ENCODE assay signal across 13 cellular contexts in genomic region chr1:157472959-157473358, GRCh38.
DNase-seq lines count a peak whose midpoint lies in the region; ATAC-seq and TF ChIP-seq lines count a peak whose summit lies in the region.
"Had no signal": no experiment of that assay in that cellular context is flagged by ENCODE, and none has a peak within 500 bp of the region (broad histone marks: within the 10 kb centered on the region; RNA-seq: fewer than 3 reads in every experiment).

No MANE protein-coding gene starts in this region.

- no peak for TF ChIP-seq CTCF in GM23338 (conservative IDR thresholded peaks at IDR 0.05; ENCODE audit: low read depth in 2 of 2)
- TF ChIP-seq CTCF in colonic mucosa (IDR thresholded peaks at IDR 0.05), result no peak
- no peak for TF ChIP-seq CTCF in transverse colon (IDR thresholded peaks at IDR 0.05)

- no peak overlapping the region for H3K27ac Mint-ChIP-seq in GM23338
- H3K27ac Mint-ChIP-seq: CD4-positive, CD25-positive, alpha-beta regulatory T cell had no signal

- in situ Hi-C loops in transverse colon (cut with MboI; ENCODE audit: low pct_ligation_motif_present in 1 of 4, low pct_unique_long_range_greater_than_20kb in 1 of 4, low sequenced_read_pairs in 3 of 4), result no loop called here

- H3K4me3 ChIP-seq in GM23338 (no peak overlapping the region), colonic mucosa (no peak overlapping the region), transverse colon (no peak overlapping the region)
- H3K4me3 ChIP-seq: BLaER1 treated with 17β-estradiol and CSF1 and Interleukin-3, amounts not matched to agents 10 nM and 100 nM had no signal

- peaks cover 24% of the 10 kb centered on the region for H3K4me1 Mint-ChIP-seq in GM23338
- H3K4me1 Mint-ChIP-seq: CD4-positive, CD25-positive, alpha-beta regulatory T cell had no signal

- no peaks in the 10 kb centered on the region for H3F3A ChIP-seq in GM23338 (replicated peaks; ENCODE audit: low read depth)

- H3K36me3 Mint-ChIP-seq in GM23338 (ENCODE audit: low read depth), result peaks cover 4% of the 10 kb centered on the region; the same call in 1 of the 3 replicates
- H3K36me3 Mint-ChIP-seq: CD4-positive, CD25-positive, alpha-beta regulatory T cell had no signal

- TF ChIP-seq POLR2A in transverse colon (IDR thresholded peaks at IDR 0.05), result no peak

- H4K20me1 ChIP-seq in GM23338 (replicated peaks; ENCODE audit: insufficient read depth), result no peaks in the 10 kb centered on the region
- H4K20me1 ChIP-seq: BLaER1 treated with 17β-estradiol and CSF1 and Interleukin-3, amounts not matched to agents 10 nM and 100 nM had no signal

- peaks cover 5% of the 10 kb centered on the region; the same call in 1 of the 2 replicates for H3K9me2 ChIP-seq in GM23338 (ENCODE audit: insufficient read depth)

- no peaks in the 10 kb centered on the region for H3K36me3 ChIP-seq in GM23338 (ENCODE audit: insufficient read depth)
- H3K36me3 ChIP-seq in colonic mucosa, result no peaks in the 10 kb centered on the region
- H3K36me3 ChIP-seq in transverse colon, result no peaks in the 10 kb centered on the region
- H3K36me3 ChIP-seq: BLaER1 treated with 17β-estradiol and CSF1 and Interleukin-3, amounts not matched to agents 10 nM and 100 nM had no signal

- no peak for TF ChIP-seq EP300 in transverse colon (IDR thresholded peaks at IDR 0.05; ENCODE audit: low read depth)

- ATAC-seq in GM23338 (no peak), GM21723 (IDR thresholded peaks at IDR 0.05; ENCODE audit: unreplicated experiment) (no peak), HG02642 (IDR thresholded peaks at IDR 0.05; ENCODE audit: poor library complexity, unreplicated experiment) (no peak)
- ATAC-seq: HCT116 had no signal

- H3K4me3 Mint-ChIP-seq in GM23338, result no peak overlapping the region
- H3K4me3 Mint-ChIP-seq: CD4-positive, CD25-positive, alpha-beta regulatory T cell had no signal

- H3K9me3 ChIP-seq in colonic mucosa (no peaks in the 10 kb centered on the region), transverse colon (no peaks in the 10 kb centered on the region)

- no peaks in the 10 kb centered on the region for H3K27me3 ChIP-seq in GM23338 (ENCODE audit: insufficient read depth)
- no peaks in the 10 kb centered on the region for H3K27me3 ChIP-seq in colonic mucosa
- H3K27me3 ChIP-seq in transverse colon, result no peaks in the 10 kb centered on the region
- H3K27me3 ChIP-seq: BLaER1 treated with 17β-estradiol and CSF1 and Interleukin-3, amounts not matched to agents 10 nM and 100 nM had no signal

- DNase-seq in NCI-H510A treated with DMSO at 0.1 percent for 48 hours (lab: John Stamatoyannopoulos, UW), result peak; percentile 56
- DNase-seq in NCI-H510A (lab: John Stamatoyannopoulos, UW), result no peak
- DNase-seq in GM23338 (ENCODE audit: low spot score), result no peak
- DNase-seq in colonic mucosa, result no peak
- no peak for DNase-seq in transverse colon
- DNase-seq: ACHN; CD4-positive, CD25-positive, alpha-beta regulatory T cell; DND-41; GF-D8 had no signal

- 17 to 36% methylated on average over 1 to 3 of the region's 3 CpGs for WGBS in transverse colon (ENCODE audit: low coverage in 1 of 2), 2 donors

- H3K27ac ChIP-seq in GM23338 (ENCODE audit: low read depth) (no peak overlapping the region), colonic mucosa (peak overlapping the region; percentile 53), transverse colon (peak overlapping the region; percentile 33 to 67 (median 54))
- H3K27ac ChIP-seq: BLaER1 treated with 17β-estradiol and CSF1 and Interleukin-3, amounts not matched to agents 10 nM and 100 nM had no signal

- H3K27me3 Mint-ChIP-seq in GM23338 (ENCODE audit: insufficient read depth, low read depth, poor library complexity), result peaks cover 9% of the 10 kb centered on the region

- H3K4me1 ChIP-seq in GM23338 (ENCODE audit: insufficient read depth) (peaks cover 36% of the 10 kb centered on the region), colonic mucosa (no peaks in the 10 kb centered on the region), transverse colon (peaks cover 0 to 20% (median 4%) of the 10 kb centered on the region in 4 donors)

- peak overlapping the region; percentile 97; the same call in 1 of the 2 replicates for H2AFZ ChIP-seq in GM23338

- intact Hi-C loops in colonic mucosa (cut with DNase I), result no loop called here
- intact Hi-C loops in transverse colon (cut with DNase I; ENCODE audit: low total_unique reads), result no loop called here

- H3K9me3 Mint-ChIP-seq in GM23338, result peaks cover 16% of the 10 kb centered on the region; the same call in 2 of the 3 replicates

- no peak overlapping the region for H3K4me2 ChIP-seq in GM23338
- H3K4me2 ChIP-seq: BLaER1 treated with 17β-estradiol and CSF1 and Interleukin-3, amounts not matched to agents 10 nM and 100 nM had no signal

- no peaks in the 10 kb centered on the region for H3K79me2 ChIP-seq in GM23338 (replicated peaks; ENCODE audit: insufficient read depth)

- H3K9ac ChIP-seq in colonic mucosa (ENCODE audit: low read depth in 2 of 2, low read length in 2 of 2), result no peak overlapping the region
- H3K9ac ChIP-seq: BLaER1 treated with 17β-estradiol and CSF1 and Interleukin-3, amounts not matched to agents 10 nM and 100 nM had no signal

TF ChIP-seq in GM23338, 12 proteins besides CTCF, POLR2A, EP300 and RAD21 (continues in another document):
- TF ChIP-seq JUNB (IDR thresholded peaks at IDR 0.05; ENCODE audit: unreplicated experiment) (no peak), EZH2 (IDR thresholded peaks at IDR 0.05; ENCODE audit: low read depth, unreplicated experiment) (no peak), POLR2AphosphoS5 (IDR thresholded peaks at IDR 0.05; ENCODE audit: low read depth) (no peak), EZH2phosphoT487 (IDR thresholded peaks at IDR 0.05; ENCODE audit: unreplicated experiment) (no peak), ZNF114 (CRISPR knock-in tag; IDR thresholded peaks at IDR 0.05) (no peak), ZNF462 (CRISPR knock-in tag; IDR thresholded peaks at IDR 0.05) (no peak)
